1 cellular context compared by ENCODE assay signal in the genomic region with DNA sequence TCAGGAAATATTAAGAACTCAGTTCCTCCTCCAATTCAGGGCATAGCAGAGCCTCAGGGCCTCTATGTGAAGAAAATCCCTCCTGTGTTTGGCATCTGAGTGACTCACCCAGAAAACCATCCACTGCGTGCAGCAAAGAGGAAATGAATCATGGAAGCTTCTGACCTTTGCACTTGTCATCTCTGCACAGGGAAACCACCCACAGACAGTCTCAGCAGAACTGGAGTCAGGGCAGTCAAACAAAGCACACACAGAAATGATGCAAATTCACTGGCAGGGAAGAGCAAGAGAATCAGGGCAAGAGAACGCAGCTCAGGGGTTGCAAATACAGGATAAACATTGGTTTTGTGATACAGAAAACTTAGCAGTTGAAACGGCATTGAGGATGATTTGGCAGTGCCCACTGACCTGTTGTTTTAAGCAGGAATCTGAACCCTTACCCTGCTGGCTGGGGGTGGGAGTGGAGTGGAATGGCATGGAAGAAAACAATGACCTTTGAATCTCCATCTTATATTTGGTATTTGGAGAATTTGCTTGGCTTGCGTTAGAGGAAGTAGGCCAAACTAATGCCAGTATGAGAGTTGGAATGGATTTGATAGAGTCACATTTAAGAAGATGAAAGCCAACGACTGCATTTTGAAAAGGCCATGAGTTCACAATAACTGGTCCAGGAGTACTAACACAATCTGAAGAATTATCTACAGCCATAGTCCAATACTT.
A peak's percentile ranks its signal among the peaks of the same experiment; 100 is the strongest.
TF ChIP-seq lines count a peak whose summit lies in the region.

No MANE protein-coding gene starts in this region.

TF ChIP-seq in HCT116, 20 proteins besides CTCF, POLR2A, EP300 and RAD21 (continued from another document):
- TF ChIP-seq ELF1 (IDR thresholded peaks at IDR 0.05; ENCODE audit: borderline replicate concordance, low read depth) (no peak), EZH2 (IDR thresholded peaks at IDR 0.05) (no peak), ZFX (IDR thresholded peaks at IDR 0.05) (no peak), EGR1 (IDR thresholded peaks at IDR 0.05; ENCODE audit: low read depth) (peak; percentile 62), TCF7L2 (IDR thresholded peaks at IDR 0.05; ENCODE audit: borderline replicate concordance, extremely low read depth, insufficient read depth, insufficient read length) (peak; percentile 62), SP1 (IDR thresholded peaks at IDR 0.05; ENCODE audit: low read depth) (peak; percentile 98), SIN3A (IDR thresholded peaks at IDR 0.05; ENCODE audit: low read depth) (0 out of 2 replicates have a peak, but pooled peaks have one; percentile 59), MAX (IDR thresholded peaks at IDR 0.05) (peak; percentile 53), SRF (IDR thresholded peaks at IDR 0.05; ENCODE audit: low read depth) (peak; percentile 63; the same call in 1 of the 2 replicates), ZNF274 (IDR thresholded peaks at IDR 0.05; ENCODE audit: low read depth, low read length) (no peak)
- TF ChIP-seq, protein P1, sequence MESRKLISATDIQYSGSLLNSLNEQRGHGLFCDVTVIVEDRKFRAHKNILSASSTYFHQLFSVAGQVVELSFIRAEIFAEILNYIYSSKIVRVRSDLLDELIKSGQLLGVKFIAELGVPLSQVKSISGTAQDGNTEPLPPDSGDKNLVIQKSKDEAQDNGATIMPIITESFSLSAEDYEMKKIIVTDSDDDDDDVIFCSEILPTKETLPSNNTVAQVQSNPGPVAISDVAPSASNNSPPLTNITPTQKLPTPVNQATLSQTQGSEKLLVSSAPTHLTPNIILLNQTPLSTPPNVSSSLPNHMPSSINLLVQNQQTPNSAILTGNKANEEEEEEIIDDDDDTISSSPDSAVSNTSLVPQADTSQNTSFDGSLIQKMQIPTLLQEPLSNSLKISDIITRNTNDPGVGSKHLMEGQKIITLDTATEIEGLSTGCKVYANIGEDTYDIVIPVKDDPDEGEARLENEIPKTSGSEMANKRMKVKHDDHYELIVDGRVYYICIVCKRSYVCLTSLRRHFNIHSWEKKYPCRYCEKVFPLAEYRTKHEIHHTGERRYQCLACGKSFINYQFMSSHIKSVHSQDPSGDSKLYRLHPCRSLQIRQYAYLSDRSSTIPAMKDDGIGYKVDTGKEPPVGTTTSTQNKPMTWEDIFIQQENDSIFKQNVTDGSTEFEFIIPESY (IDR thresholded peaks at IDR 0.05; ENCODE audit: extremely low read depth, insufficient replicate concordance, low read length): no peak
